In the genomic region with DNA sequence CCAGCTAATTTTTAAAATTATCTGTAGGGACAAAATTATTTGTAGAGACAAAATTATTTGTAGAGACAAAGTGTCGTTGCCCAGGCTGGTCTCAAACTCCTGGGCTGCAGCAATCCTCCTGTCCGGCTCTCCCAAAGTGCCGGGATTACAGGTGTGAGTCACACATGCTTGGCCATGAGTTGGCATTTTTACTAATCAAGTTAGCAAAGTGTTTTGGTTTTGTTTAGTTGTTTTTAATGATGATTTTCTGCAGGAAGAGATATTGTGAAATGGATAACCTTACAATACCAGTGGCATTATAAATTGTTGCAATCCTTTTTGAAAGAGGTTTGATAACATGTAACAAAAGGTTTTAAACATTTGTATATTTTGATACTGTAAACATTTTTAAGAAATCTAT, we compare ENCODE assay signal across 20 cellular contexts.
DNase-seq lines count a peak whose midpoint lies in the region; ATAC-seq, FAIRE-seq and TF ChIP-seq lines count a peak whose summit lies in the region.
"Had no signal": no experiment of that assay in that cellular context is flagged by ENCODE, and none has a peak within 500 bp of the region (broad histone marks: within the 10 kb centered on the region; RNA-seq: fewer than 3 reads in every experiment).

No MANE protein-coding gene starts in this region.

- H3K79me1 ChIP-seq in H9 (ENCODE audit: insufficient read depth, low read depth, low read length, poor library complexity, severe bottlenecking) = no peaks in the 10 kb centered on the region

- WGBS in H9 (ENCODE audit: extremely low coverage, insufficient read length, low lambda C conversion rate) = no CpG with 5 or more reads among the region's 3 CpGs

- H4K5ac ChIP-seq in H9 (ENCODE audit: insufficient read length, low read depth, low read length) = no peak overlapping the region

- H3K18ac ChIP-seq in H9 (ENCODE audit: insufficient read length, low read depth, low read length) = no peak overlapping the region

- H3K4me3 Mint-ChIP-seq in H9 = no peak overlapping the region
- no peak overlapping the region for H3K4me3 Mint-ChIP-seq in T-helper 17 cell
- H3K4me3 Mint-ChIP-seq: T-helper 1 cell treated with Interleukin-12 subunit alpha and Interleukin-12 subunit beta and Interleukin-4 antibody, amounts not matched to agents 30 μg/mL and 1 μg/mL, for 36 hours had no signal

- H3K9me3 Mint-ChIP-seq in H9 = no peaks in the 10 kb centered on the region
- H3K9me3 Mint-ChIP-seq: activated naive CD4-positive, alpha-beta T cell treated with anti-CD3 and anti-CD28 coated beads, Interleukin-2, amount 50 U/mL, for 72 hours; T-helper 1 cell treated with Interleukin-12 subunit alpha and Interleukin-12 subunit beta and Interleukin-4 antibody, amounts not matched to agents 30 μg/mL and 1 μg/mL, for 36 hours had no signal

- H3K4me3 ChIP-seq in retinal pigment epithelial cell (ENCODE audit: low read length) = no peak overlapping the region
- H3K4me3 ChIP-seq: BLaER1 treated with 17β-estradiol and CSF1 and Interleukin-3, amounts not matched to agents 10 nM and 100 nM; GM12878 had no signal

- H2BK120ac ChIP-seq in H9 (ENCODE audit: low read depth, low read length, poor library complexity, severe bottlenecking) = no peak overlapping the region

- no peak overlapping the region for H2BK20ac ChIP-seq in H9 (ENCODE audit: low read depth, low read length, poor library complexity, severe bottlenecking)

- H3K4ac ChIP-seq in H9 (ENCODE audit: low read depth, low read length) = no peak overlapping the region

- no peaks in the 10 kb centered on the region for H4K20me1 ChIP-seq in H9 (ENCODE audit: control insufficient read depth, insufficient read depth, insufficient read length)
- H4K20me1 ChIP-seq: BLaER1 treated with 17β-estradiol and CSF1 and Interleukin-3, amounts not matched to agents 10 nM and 100 nM had no signal

- FAIRE-seq in RCC 7860 (lab: Jason Lieb, UNC) = peak; percentile 81
- FAIRE-seq: endothelial cell of umbilical vein had no signal

- H2AK5ac ChIP-seq in H9 (ENCODE audit: insufficient read length, low read length) = no peak overlapping the region

- no peak for TF ChIP-seq CTCF in H9 (conservative IDR thresholded peaks at IDR 0.05)
- no peak for TF ChIP-seq CTCF in retinal pigment epithelial cell (conservative IDR thresholded peaks at IDR 0.05; ENCODE audit: low read depth, low read length)

- no peaks in the 10 kb centered on the region for H3K79me2 ChIP-seq in H9 (ENCODE audit: insufficient read depth, low read length)

- no peak overlapping the region for H2BK15ac ChIP-seq in H9 (ENCODE audit: low read depth, low read length)

- no peak overlapping the region for H3K4me2 ChIP-seq in H9 (ENCODE audit: insufficient read depth, insufficient read length, low read length)
- H3K4me2 ChIP-seq: BLaER1 treated with 17β-estradiol and CSF1 and Interleukin-3, amounts not matched to agents 10 nM and 100 nM had no signal

- no peak overlapping the region for H4K91ac ChIP-seq in H9 (ENCODE audit: insufficient read length, low read depth, low read length)

- H3K23me2 ChIP-seq in H9 (ENCODE audit: insufficient read length, low read depth, low read length, poor library complexity, severe bottlenecking) = no peaks in the 10 kb centered on the region

- H3K4me1 ChIP-seq in H9 (ENCODE audit: insufficient read depth, low read length) = no peaks in the 10 kb centered on the region; the same call in 1 of the 2 replicates
- H3K4me1 ChIP-seq: BLaER1 treated with 17β-estradiol and CSF1 and Interleukin-3, amounts not matched to agents 10 nM and 100 nM had no signal

- peak overlapping the region in 2 of 3 experiments; percentile 2 to 20; a peak in 2 of 7 replicates for H3K27ac Mint-ChIP-seq in H9
- no peak overlapping the region for H3K27ac Mint-ChIP-seq in T-helper 17 cell
- H3K27ac Mint-ChIP-seq: activated naive CD4-positive, alpha-beta T cell treated with anti-CD3 and anti-CD28 coated beads, Interleukin-2, amount 50 U/mL, for 72 hours; T-helper 1 cell treated with Interleukin-12 subunit alpha and Interleukin-12 subunit beta and Interleukin-4 antibody, amounts not matched to agents 30 μg/mL and 1 μg/mL, for 36 hours had no signal

- no peak overlapping the region for H3K56ac ChIP-seq in H9 (ENCODE audit: insufficient read length, low read depth, low read length)

- no peak overlapping the region for H3K23ac ChIP-seq in H9 (ENCODE audit: insufficient read length, low read depth, low read length)

- peak overlapping the region; percentile 62 for H2AFZ ChIP-seq in H9 (ENCODE audit: low read length)

- H3K27me3 Mint-ChIP-seq in H9 (ENCODE audit: low read depth) = no peaks in the 10 kb centered on the region
- no peaks in the 10 kb centered on the region for H3K27me3 Mint-ChIP-seq in T-helper 17 cell

- H3K27me3 ChIP-seq in H9 (ENCODE audit: insufficient read depth, low read length) = no peaks in the 10 kb centered on the region
- H3K27me3 ChIP-seq: BLaER1 treated with 17β-estradiol and CSF1 and Interleukin-3, amounts not matched to agents 10 nM and 100 nM had no signal

- no peak overlapping the region for H3T11ph ChIP-seq in H9 (ENCODE audit: low read length)

- no peak overlapping the region for H3K27ac ChIP-seq in H9 (ENCODE audit: insufficient read length, low read depth, low read length)
- peak overlapping the region; percentile 32 for H3K27ac ChIP-seq in epithelial cell of prostate
- H3K27ac ChIP-seq: BLaER1 treated with 17β-estradiol and CSF1 and Interleukin-3, amounts not matched to agents 10 nM and 100 nM had no signal

- H3K36me3 Mint-ChIP-seq in H9 (ENCODE audit: insufficient read depth in 1 of 3, low read depth in 3 of 3) = no peaks in the 10 kb centered on the region
- no peaks in the 10 kb centered on the region for H3K36me3 Mint-ChIP-seq in T-helper 17 cell (ENCODE audit: low read depth)
- H3K36me3 Mint-ChIP-seq: activated naive CD4-positive, alpha-beta T cell treated with anti-CD3 and anti-CD28 coated beads, Interleukin-2, amount 50 U/mL, for 72 hours had no signal

- no peak overlapping the region for H4K8ac ChIP-seq in H9 (replicated peaks; ENCODE audit: insufficient read length, low read depth, low read length)

- no peak overlapping the region for H2BK12ac ChIP-seq in H9 (ENCODE audit: insufficient read length, low read depth, low read length)

- no peak overlapping the region for H3K14ac ChIP-seq in H9 (ENCODE audit: insufficient read depth, low read length)

- H3K9me3 ChIP-seq in H9 (ENCODE audit: control insufficient read depth, low read depth, low read length) = no peaks in the 10 kb centered on the region
- no peaks in the 10 kb centered on the region for H3K9me3 ChIP-seq in T-helper 17 cell (ENCODE audit: control insufficient read depth, low read length, poor library complexity, severe bottlenecking)
- H3K9me3 ChIP-seq: BLaER1 treated with 17β-estradiol and CSF1 and Interleukin-3, amounts not matched to agents 10 nM and 100 nM had no signal

- H2BK5ac ChIP-seq in H9 (ENCODE audit: insufficient read length, low read length) = no peak overlapping the region

- H3K4me1 Mint-ChIP-seq in H9 (peaks cover 0 to 4% of the 10 kb centered on the region in 2 experiments; a peak in 1 of 4 replicates), T-helper 17 cell (no peaks in the 10 kb centered on the region)

- no peak for ATAC-seq in HG03571 (IDR thresholded peaks at IDR 0.05; ENCODE audit: unreplicated experiment)
- ATAC-seq in T-helper 17 cell = no peak
- ATAC-seq: activated naive CD4-positive, alpha-beta T cell treated with anti-CD3 and anti-CD28 coated beads, Interleukin-2, amount 50 U/mL, for 72 hours; GM12878; left cardiac atrium had no signal

- no peak for DNase-seq in H9
- DNase-seq in RCC 7860 (ENCODE audit: low spot score) = peak; percentile 24
- DNase-seq in epithelial cell of prostate (ENCODE audit: low read depth, low spot score) = no peak
- DNase-seq in retinal pigment epithelial cell (ENCODE audit: low read depth) = peak; percentile 30
- DNase-seq in stimulated activated CD4-positive, alpha-beta T cell treated with anti-CD3 and anti-CD28 coated beads, Interleukin-2, amount 100 ng/mL, for 48 hours = no peak
- no peak for DNase-seq in T-helper 17 cell
- DNase-seq in NCI-H1105 treated with DMSO at 0.1 percent for 48 hours (lab: John Stamatoyannopoulos, UW) = no peak
- DNase-seq: activated CD4-positive, CD25-positive, alpha-beta regulatory T cell treated with anti-CD3 and anti-CD28 coated beads, Interleukin-2, amount 50 U/mL, for 72 hours; activated CD8-positive, alpha-beta memory T cell treated with anti-CD3 and anti-CD28 coated beads, Interleukin-2, amount 50 U/mL, for 4 hours; Karpas-422; left cardiac atrium; NCI-H2029; NCI-H748 treated with DMSO at 0.1 percent for 48 hours; posterior cingulate gyrus had no signal

- H3K9ac ChIP-seq in H9 (ENCODE audit: extremely low read depth, insufficient read length, low read length) = no peak overlapping the region
- H3K9ac ChIP-seq: BLaER1 treated with 17β-estradiol and CSF1 and Interleukin-3, amounts not matched to agents 10 nM and 100 nM had no signal

Comparison
In these comparisons a context has a peak if more than half of its experiments do, and no peak if none do; other contexts are left out.
1. DNase-seq: peak in RCC 7860 (single experiment) and retinal pigment epithelial cell (single experiment); none in H9 (single experiment), epithelial cell of prostate (single experiment), stimulated activated CD4-positive, alpha-beta T cell treated with anti-CD3 and anti-CD28 coated beads, Interleukin-2, amount 100 ng/mL, for 48 hours (0 of 2), T-helper 17 cell (0 of 3) and NCI-H1105 treated with DMSO at 0.1 percent for 48 hours (single experiment).